Comparison of ENCODE assay signal across 29 cellular contexts in genomic region chr22:23301591-23301990, GRCh38.
"Had no signal": no experiment of that assay in that cellular context is flagged by ENCODE, and none has a peak within 500 bp of the region (broad histone marks: within the 10 kb centered on the region; RNA-seq: fewer than 3 reads in every experiment).

No MANE protein-coding gene starts in this region.

- H3K4me3 Mint-ChIP-seq: activated CD4-positive, alpha-beta memory T cell treated with anti-CD3 and anti-CD28 coated beads for 36 hours; activated CD4-positive, alpha-beta T cell treated with anti-CD3 and anti-CD28 coated beads, Interleukin-2, amount 10 ng/mL, durations not matched to agents 24 days and 14 days; activated naive CD4-positive, alpha-beta T cell treated with anti-CD3 and anti-CD28 coated beads, Interleukin-2, amount 10 ng/mL, durations not matched to agents 7 days and 5 days; activated T-cell treated with anti-CD3 and anti-CD28 coated beads, Interleukin-2, amount 50 U/mL, for 24 hours; effector memory CD8-positive, alpha-beta T cell; immature natural killer cell; nephron; stimulated activated memory B cell treated with anti-CD40 and anti-IgM and Interleukin-4, amounts not matched to agents 10 μg/mL and 1 μg/mL and 100 μg/mL, for 72 hours; stimulated activated naive CD8-positive, alpha-beta T cell treated with anti-CD3 and anti-CD28 coated beads, Interleukin-15, amount 100 ng/mL, for 72 hours had no signal

- H3K4me3 ChIP-seq: heart left ventricle, lung, skin epidermis, upper lobe of left lung had no signal

- DNase-seq: activated CD4-positive, alpha-beta memory T cell treated with anti-CD3 and anti-CD28 coated beads for 36 hours; activated CD4-positive, alpha-beta T cell treated with anti-CD3 and anti-CD28 coated beads, Interleukin-2, amount 10 ng/mL, durations not matched to agents 24 days and 14 days; activated CD8-positive, alpha-beta memory T cell treated with anti-CD3 and anti-CD28 coated beads, Interleukin-2, amount 50 U/mL, for 48 hours; activated gamma-delta T cell; activated naive CD4-positive, alpha-beta T cell treated with anti-CD3 and anti-CD28 coated beads, Interleukin-2, amount 10 ng/mL, durations not matched to agents 7 days and 5 days; activated T-cell treated with anti-CD3 and anti-CD28 coated beads, Interleukin-2, amount 50 U/mL, for 24 hours; amygdala; cortex of kidney; effector memory CD8-positive, alpha-beta T cell; foreskin fibroblast; hypothalamus; immature natural killer cell; mesendoderm; stimulated activated CD4-positive, alpha-beta T cell treated with anti-CD3 and anti-CD28 coated beads, Interleukin-4, amount 100 ng/mL, for 24 hours; stimulated activated naive CD8-positive, alpha-beta T cell treated with anti-CD3 and anti-CD28 coated beads, Interleukin-15, amount 100 ng/mL, for 72 hours; substantia nigra; T1000; upper lobe of left lung; WERI-Rb-1 had no signal

- FAIRE-seq: bronchial epithelial cell had no signal

- H3K4me1 Mint-ChIP-seq: activated CD4-positive, alpha-beta T cell treated with anti-CD3 and anti-CD28 coated beads, Interleukin-2, amount 10 ng/mL, durations not matched to agents 24 days and 14 days; activated naive CD4-positive, alpha-beta T cell treated with anti-CD3 and anti-CD28 coated beads, Interleukin-2, amount 10 ng/mL, durations not matched to agents 7 days and 5 days; nephron; stimulated activated memory B cell treated with anti-CD40 and anti-IgM and Interleukin-4, amounts not matched to agents 10 μg/mL and 1 μg/mL and 100 μg/mL, for 72 hours; stimulated activated naive CD8-positive, alpha-beta T cell treated with anti-CD3 and anti-CD28 coated beads, Interleukin-15, amount 100 ng/mL, for 72 hours had no signal

- H3K27ac Mint-ChIP-seq: activated CD4-positive, alpha-beta memory T cell treated with anti-CD3 and anti-CD28 coated beads for 36 hours; activated CD4-positive, alpha-beta T cell treated with anti-CD3 and anti-CD28 coated beads, Interleukin-2, amount 10 ng/mL, durations not matched to agents 24 days and 14 days; activated naive CD4-positive, alpha-beta T cell treated with anti-CD3 and anti-CD28 coated beads, Interleukin-2, amount 10 ng/mL, durations not matched to agents 7 days and 5 days; effector memory CD8-positive, alpha-beta T cell; nephron; progenitor cell of endocrine pancreas; stimulated activated memory B cell treated with anti-CD40 and anti-IgM and Interleukin-4, amounts not matched to agents 10 μg/mL and 1 μg/mL and 100 μg/mL, for 72 hours had no signal

- ATAC-seq: activated CD4-positive, CD25-positive, alpha-beta regulatory T cell treated with anti-CD3 and anti-CD28 coated beads, Interleukin-2, amount 50 U/mL, for 24 hours; effector memory CD8-positive, alpha-beta T cell; heart left ventricle; left lobe of liver; sciatic nerve; stimulated activated memory B cell treated with anti-CD40 and anti-IgM and Interleukin-4, amounts not matched to agents 10 μg/mL and 1 μg/mL and 100 μg/mL, for 72 hours; stimulated activated naive CD8-positive, alpha-beta T cell treated with anti-CD3 and anti-CD28 coated beads, Interleukin-15, amount 100 ng/mL, for 72 hours had no signal

- H3K27ac ChIP-seq: heart left ventricle, upper lobe of left lung, WERI-Rb-1 had no signal

- H3K9me3 Mint-ChIP-seq: activated CD4-positive, alpha-beta memory T cell treated with anti-CD3 and anti-CD28 coated beads for 36 hours; activated CD4-positive, alpha-beta T cell treated with anti-CD3 and anti-CD28 coated beads, Interleukin-2, amount 10 ng/mL, durations not matched to agents 24 days and 14 days; activated naive CD4-positive, alpha-beta T cell treated with anti-CD3 and anti-CD28 coated beads, Interleukin-2, amount 10 ng/mL, durations not matched to agents 7 days and 5 days; activated T-cell treated with anti-CD3 and anti-CD28 coated beads, Interleukin-2, amount 50 U/mL, for 24 hours; effector memory CD8-positive, alpha-beta T cell; immature natural killer cell; nephron; stimulated activated memory B cell treated with anti-CD40 and anti-IgM and Interleukin-4, amounts not matched to agents 10 μg/mL and 1 μg/mL and 100 μg/mL, for 72 hours; stimulated activated naive CD8-positive, alpha-beta T cell treated with anti-CD3 and anti-CD28 coated beads, Interleukin-15, amount 100 ng/mL, for 72 hours had no signal

- H3K27me3 Mint-ChIP-seq: activated CD4-positive, alpha-beta memory T cell treated with anti-CD3 and anti-CD28 coated beads for 36 hours; activated CD4-positive, alpha-beta T cell treated with anti-CD3 and anti-CD28 coated beads, Interleukin-2, amount 10 ng/mL, durations not matched to agents 24 days and 14 days; activated naive CD4-positive, alpha-beta T cell treated with anti-CD3 and anti-CD28 coated beads, Interleukin-2, amount 10 ng/mL, durations not matched to agents 7 days and 5 days; activated T-cell treated with anti-CD3 and anti-CD28 coated beads, Interleukin-2, amount 50 U/mL, for 24 hours; effector memory CD8-positive, alpha-beta T cell; progenitor cell of endocrine pancreas; stimulated activated memory B cell treated with anti-CD40 and anti-IgM and Interleukin-4, amounts not matched to agents 10 μg/mL and 1 μg/mL and 100 μg/mL, for 72 hours; stimulated activated naive CD8-positive, alpha-beta T cell treated with anti-CD3 and anti-CD28 coated beads, Interleukin-15, amount 100 ng/mL, for 72 hours had no signal

- H3K9me3 ChIP-seq: heart left ventricle, upper lobe of left lung had no signal

- H3K27me3 ChIP-seq: heart left ventricle, upper lobe of left lung had no signal
